Comparison of ENCODE assay signal across 12 cellular contexts in genomic region chr16:25006504-25007055, GRCh38. TPM values are rescaled to one million over a fixed set of nuclear protein-coding genes. Genes with fewer than 3 reads are reported as not detected.
A peak's percentile ranks its signal among the peaks of the same experiment; 100 is the strongest.
DNase-seq lines count a peak whose midpoint lies in the region; ATAC-seq, FAIRE-seq and TF ChIP-seq lines count a peak whose summit lies in the region.
"Had no signal": no experiment of that assay in that cellular context is flagged by ENCODE, and none has a peak within 500 bp of the region (broad histone marks: within the 10 kb centered on the region; RNA-seq: fewer than 3 reads in every experiment).

No MANE protein-coding gene starts in this region.

- H3K4me1 ChIP-seq in cardiac muscle cell (ENCODE audit: low read depth) (no peaks in the 10 kb centered on the region), small intestine (ENCODE audit: control insufficient read depth in 2 of 2, insufficient read depth in 1 of 2, low read depth in 1 of 2, low read length in 1 of 2) (peaks cover 6 to 24% of the 10 kb centered on the region in 2 donors)
- peaks cover 15% of the 10 kb centered on the region for H3K4me1 ChIP-seq in effector memory CD4-positive, alpha-beta T cell (ENCODE audit: control insufficient read depth, insufficient read depth, low read length, poor library complexity, severe bottlenecking)

- no peaks in the 10 kb centered on the region for H3K27me3 Mint-ChIP-seq in T-helper 17 cell
- no peaks in the 10 kb centered on the region for H3K27me3 Mint-ChIP-seq in natural killer cell (ENCODE audit: low read depth in 2 of 2)

- H3K27ac Mint-ChIP-seq in T-helper 17 cell (no peak overlapping the region), natural killer cell (peak overlapping the region in 1 of 2 donors; percentile 43)

- WGBS in small intestine, 3 donors: 46 to 59% (median 55%) methylated on average over 6 of the region's 6 CpGs

- H3K36me3 ChIP-seq in cardiac muscle cell (no peaks in the 10 kb centered on the region), small intestine (ENCODE audit: control insufficient read depth in 2 of 2, insufficient read depth in 2 of 2, low read length in 2 of 2) (no peaks in the 10 kb centered on the region)
- H3K36me3 ChIP-seq in effector memory CD4-positive, alpha-beta T cell (ENCODE audit: control insufficient read depth, insufficient read depth, low read length): no peaks in the 10 kb centered on the region

- H3K9me3 Mint-ChIP-seq in natural killer cell: no peaks in the 10 kb centered on the region
- H3K9me3 Mint-ChIP-seq: neural crest cell had no signal

- H3K27me3 ChIP-seq in cardiac muscle cell: no peaks in the 10 kb centered on the region
- H3K27me3 ChIP-seq in small intestine (ENCODE audit: control insufficient read depth in 2 of 2, insufficient read depth in 2 of 2, low read length in 2 of 2): no peaks in the 10 kb centered on the region
- H3K27me3 ChIP-seq in effector memory CD4-positive, alpha-beta T cell (replicated peaks; ENCODE audit: control insufficient read depth, insufficient read depth, low read length, poor library complexity, severe bottlenecking): no peaks in the 10 kb centered on the region

- ATAC-seq in T-helper 17 cell (peak; percentile 25), natural killer cell (no peak)

- H3K4me1 Mint-ChIP-seq in T-helper 17 cell: peaks cover 34% of the 10 kb centered on the region
- peaks cover 41 to 55% of the 10 kb centered on the region in 2 donors for H3K4me1 Mint-ChIP-seq in natural killer cell

- TF ChIP-seq CTCF in cardiac muscle cell (IDR thresholded peaks at IDR 0.05; ENCODE audit: low read depth, low read length) (no peak), natural killer cell (IDR thresholded peaks at IDR 0.05) (no peak)

- H3K9me3 ChIP-seq in T-helper 17 cell (ENCODE audit: control insufficient read depth, low read length, poor library complexity, severe bottlenecking): no peaks in the 10 kb centered on the region
- H3K9me3 ChIP-seq in cardiac muscle cell (ENCODE audit: low read depth): no peaks in the 10 kb centered on the region
- no peaks in the 10 kb centered on the region for H3K9me3 ChIP-seq in small intestine (ENCODE audit: control insufficient read depth, low read depth)
- no peaks in the 10 kb centered on the region for H3K9me3 ChIP-seq in effector memory CD4-positive, alpha-beta T cell (ENCODE audit: control insufficient read depth, low read length)

- FAIRE-seq in GM12891 (lab: Jason Lieb, UNC) (peak; percentile 47), small intestine (lab: Jason Lieb, UNC) (no peak)
- FAIRE-seq: H1 had no signal

- intact Hi-C loops in natural killer cell (cut with micrococcal nuclease): no loop called here

- no peak overlapping the region for H3K4me3 ChIP-seq in cardiac muscle cell
- no peak overlapping the region for H3K4me3 ChIP-seq in small intestine (ENCODE audit: low read depth in 1 of 2, low read length in 2 of 2)
- no peak overlapping the region for H3K4me3 ChIP-seq in effector memory CD4-positive, alpha-beta T cell (ENCODE audit: insufficient read depth, low read depth, low read length, poor library complexity, severe bottlenecking)

- H3K36me3 Mint-ChIP-seq in T-helper 17 cell (ENCODE audit: low read depth): peaks cover 6% of the 10 kb centered on the region
- H3K36me3 Mint-ChIP-seq in natural killer cell: no peaks in the 10 kb centered on the region

- H3K4me3 Mint-ChIP-seq in T-helper 17 cell (no peak overlapping the region), natural killer cell (no peak overlapping the region)
- H3K4me3 Mint-ChIP-seq: neural crest cell had no signal

- DNase-seq in GM12891 (ENCODE audit: insufficient read length, low spot score): no peak
- no peak for DNase-seq in T-helper 17 cell
- peak in 1 of 2 donors; percentile 80 for DNase-seq in cardiac muscle cell (ENCODE audit: low read depth in 1 of 2, low spot score in 1 of 2)
- DNase-seq in small intestine: peak; percentile 71
- no peak for DNase-seq in effector memory CD4-positive, alpha-beta T cell
- DNase-seq in natural killer cell: no peak
- no peak for DNase-seq in HPDE6-E6E7 (ENCODE audit: extremely low spot score)
- DNase-seq in retina: no peak
- DNase-seq: activated T-cell treated with anti-CD3 and anti-CD28 coated beads, Interleukin-2, amount 50 U/mL, for 1 hour; SHP77 had no signal

- TF ChIP-seq POLR2A in GM12891 (IDR thresholded peaks at IDR 0.05; ENCODE audit: low read depth, low read length): no peak

- H3K27ac ChIP-seq in cardiac muscle cell: peak overlapping the region; percentile 66
- H3K27ac ChIP-seq in small intestine (ENCODE audit: low read depth in 1 of 2, low read length in 1 of 2): peak overlapping the region in 1 of 2 donors; percentile 18
- no peak overlapping the region for H3K27ac ChIP-seq in effector memory CD4-positive, alpha-beta T cell (ENCODE audit: insufficient read depth, low read length, poor library complexity, severe bottlenecking)

TF ChIP-seq in GM12891, 5 proteins besides CTCF, POLR2A, EP300 and RAD21:
- TF ChIP-seq POU2F2 (IDR thresholded peaks at IDR 0.05; ENCODE audit: low read depth, low read length) (no peak), POLR2AphosphoS5 (IDR thresholded peaks at IDR 0.05; ENCODE audit: low read depth, low read length) (no peak), TAF1 (IDR thresholded peaks at IDR 0.05; ENCODE audit: low read depth, low read length) (no peak), PAX5 (IDR thresholded peaks at IDR 0.05; ENCODE audit: insufficient read depth, low read length, severe bottlenecking) (no peak), SPI1 (IDR thresholded peaks at IDR 0.05; ENCODE audit: low read depth, low read length) (no peak)

RNA-seq across cellular contexts. Expression of gene ARHGAP17, which starts 8.6 kb away (rescaled TPM):
- polyA plus RNA-seq in GM12891 (2012; ENCODE audit: low read depth, missing spikeins): 87.2 TPM
- 10 to 100 TPM; 72.3 to 72.7 TPM for total RNA-seq in T-helper 17 cell
- 33.3 and 38.8 TPM in 2 replicates for total RNA-seq in cardiac muscle cell
- polyA plus RNA-seq in cardiac muscle cell: 40.0 and 44.5 TPM in 2 replicates
- polyA plus RNA-seq in small intestine: 10 to 100 TPM; 37.9 to 76.7 (median 55.1) TPM
- 10 to 100 TPM; 67.0 to 85.7 (median 84.7) TPM for total RNA-seq in natural killer cell
